Comparison of ENCODE assay signal across 9 cellular contexts in genomic region chr2:221569342-221570278, GRCh38. TPM values are rescaled to one million over a fixed set of nuclear protein-coding genes. Genes with fewer than 3 reads are reported as not detected.
DNase-seq lines count a peak whose midpoint lies in the region; ATAC-seq and TF ChIP-seq lines count a peak whose summit lies in the region.
"Had no signal": no experiment of that assay in that cellular context is flagged by ENCODE, and none has a peak within 500 bp of the region (broad histone marks: within the 10 kb centered on the region; RNA-seq: fewer than 3 reads in every experiment).

No MANE protein-coding gene starts in this region.

- no peaks in the 10 kb centered on the region for H3K9me3 Mint-ChIP-seq in activated T-cell treated with anti-CD3 and anti-CD28 coated beads, Interleukin-2, amount 50 U/mL, for 4 hours

- H3K4me3 ChIP-seq in astrocyte of the cerebellum (ENCODE audit: low read depth, low read length) (peak overlapping the region; percentile 83), lower lobe of right lung (peak overlapping the region; percentile 75), testis (peak overlapping the region; percentile 72 to 73)

- peaks cover 17% of the 10 kb centered on the region for H3K27me3 Mint-ChIP-seq in activated T-cell treated with anti-CD3 and anti-CD28 coated beads, Interleukin-2, amount 50 U/mL, for 4 hours (ENCODE audit: low read depth)

- intact Hi-C loops in lower lobe of right lung (cut with DNase I) = loop anchor here (10.0 kb wide), 1 partner anchor 885 kb away; no protein-coding TSS in a partner anchor
- intact Hi-C loops in testis (cut with DNase I; ENCODE audit: low total_unique reads) = loop anchor here (5.0 kb wide), 1 partner anchor 882 kb away; no protein-coding TSS in a partner anchor

- H3K4me1 ChIP-seq in lower lobe of right lung (peaks cover 26% of the 10 kb centered on the region), testis (peaks cover 5% of the 10 kb centered on the region)

- WGBS in testis, 2 donors = 34 to 36% methylated on average over 22 to 25 of the region's 25 CpGs

- TF ChIP-seq CTCF in astrocyte of the cerebellum (IDR thresholded peaks at IDR 0.05; ENCODE audit: low read depth, low read length, missing control alignments) (no peak), lower lobe of right lung (IDR thresholded peaks at IDR 0.05) (no peak), testis (IDR thresholded peaks at IDR 0.05) (no peak)

- no peak for ATAC-seq in activated T-cell treated with anti-CD3 and anti-CD28 coated beads, Interleukin-2, amount 50 U/mL, for 4 hours
- ATAC-seq in lower lobe of right lung = no peak

- DNase-seq in activated T-cell treated with anti-CD3 and anti-CD28 coated beads, Interleukin-2, amount 50 U/mL, for 4 hours = no peak
- no peak for DNase-seq in activated T-cell treated with anti-CD3 and anti-CD28 coated beads, Interleukin-2, amount 50 U/mL, for 48 hours
- DNase-seq in astrocyte of the cerebellum (ENCODE audit: low read depth) = no peak
- no peak for DNase-seq in lower lobe of right lung
- no peak for DNase-seq in testis
- DNase-seq in stimulated activated CD4-positive, alpha-beta T cell treated with anti-CD3 and anti-CD28 coated beads, Interleukin-2, amount 100 ng/mL, for 24 hours = no peak
- DNase-seq in HuH-7.5 (ENCODE audit: low spot score) = no peak
- no peak for DNase-seq in ureter (ENCODE audit: low spot score)
- DNase-seq: Calu3 had no signal

- no peak for TF ChIP-seq POLR2A in testis (IDR thresholded peaks at IDR 0.05)

- H3K36me3 Mint-ChIP-seq in activated T-cell treated with anti-CD3 and anti-CD28 coated beads, Interleukin-2, amount 50 U/mL, for 4 hours (ENCODE audit: insufficient read depth) = peaks cover 2% of the 10 kb centered on the region

- in situ Hi-C loops in astrocyte of the cerebellum (cut with HindIII; ENCODE audit: low sequenced_read_pairs) = no loop called here

- no peaks in the 10 kb centered on the region for H3K9me3 ChIP-seq in lower lobe of right lung
- no peaks in the 10 kb centered on the region for H3K9me3 ChIP-seq in testis

- H3K36me3 ChIP-seq in lower lobe of right lung (no peaks in the 10 kb centered on the region), testis (ENCODE audit: low read depth, missing control alignments) (no peaks in the 10 kb centered on the region)

- H3K4me3 Mint-ChIP-seq in activated T-cell treated with anti-CD3 and anti-CD28 coated beads, Interleukin-2, amount 50 U/mL, for 4 hours = peak overlapping the region; percentile 98

- H3K27me3 ChIP-seq in lower lobe of right lung (ENCODE audit: low read depth) (peaks cover 26% of the 10 kb centered on the region), testis (no peaks in the 10 kb centered on the region)

- peaks cover 58% of the 10 kb centered on the region for H3K4me1 Mint-ChIP-seq in activated T-cell treated with anti-CD3 and anti-CD28 coated beads, Interleukin-2, amount 50 U/mL, for 4 hours (ENCODE audit: low read depth)

- H3K27ac ChIP-seq in lower lobe of right lung (no peak overlapping the region), testis (peak overlapping the region in 1 of 2 donors; percentile 4)

RNA-seq across cellular contexts. Expression of gene EPHA4, which starts 2.5 kb away (rescaled TPM):
- 1 to 10 TPM; 2.2 to 5.4 (median 2.4) TPM for total RNA-seq in activated T-cell treated with anti-CD3 and anti-CD28 coated beads, Interleukin-2, amount 50 U/mL, for 4 hours
- total RNA-seq in lower lobe of right lung (13.8 TPM), testis (100 to 1,000 TPM; 134 to 139 TPM), ureter (32.6 TPM)
- 47.4 TPM for polyA plus RNA-seq in testis (ENCODE audit: insufficient read depth, low read depth, low replicate concordance)
